In the genomic region with DNA sequence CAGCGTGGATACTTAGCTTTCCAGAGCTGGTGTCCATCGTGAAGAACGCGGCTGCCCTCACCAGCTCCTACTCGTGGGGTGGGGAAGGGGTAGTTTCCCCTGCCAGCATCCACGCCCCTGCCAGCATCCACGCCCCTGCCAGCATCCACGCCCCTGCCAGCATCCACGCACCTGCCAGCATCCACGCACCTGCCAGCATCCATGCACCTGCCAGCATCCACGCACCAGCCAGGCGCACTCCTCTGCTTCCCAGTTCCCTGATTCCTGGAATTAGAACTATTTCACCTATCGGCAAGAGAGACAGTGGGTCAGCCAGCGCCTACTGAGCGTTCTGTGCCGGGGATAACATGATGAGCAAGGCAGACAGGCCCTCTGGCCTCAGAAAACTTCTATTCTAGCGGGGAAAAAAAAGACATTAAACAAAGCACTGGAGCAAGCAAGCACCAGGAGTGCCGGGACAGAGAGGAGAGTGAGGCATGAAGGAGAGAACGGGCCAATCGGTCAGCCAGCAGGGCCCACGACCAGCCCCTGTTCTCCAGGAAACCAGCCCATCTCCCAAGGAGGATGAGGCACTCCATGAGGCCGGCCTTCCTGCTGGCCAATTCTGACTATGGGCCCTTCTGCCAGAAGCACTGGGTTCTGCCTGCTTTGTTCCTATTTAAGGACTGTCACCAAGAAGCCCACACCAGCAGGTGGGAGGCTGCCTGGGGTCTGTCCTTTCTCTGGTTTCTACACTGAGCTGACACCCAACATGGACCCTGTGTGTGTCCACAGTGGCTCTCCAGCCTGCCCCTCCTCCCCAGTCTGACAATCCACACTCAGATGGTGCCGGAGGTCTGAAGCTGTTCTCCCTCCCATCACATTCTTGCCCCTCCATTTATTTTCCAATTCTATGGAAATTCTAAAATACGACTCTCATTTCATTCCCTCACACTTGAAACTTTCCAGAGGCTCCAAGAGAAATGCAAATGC, we compare ENCODE assay signal across 19 cellular contexts.
A peak's percentile ranks its signal among the peaks of the same experiment; 100 is the strongest.
DNase-seq lines count a peak whose midpoint lies in the region; ATAC-seq, FAIRE-seq and TF ChIP-seq lines count a peak whose summit lies in the region.
"Had no signal": no experiment of that assay in that cellular context is flagged by ENCODE, and none has a peak within 500 bp of the region (broad histone marks: within the 10 kb centered on the region; RNA-seq: fewer than 3 reads in every experiment).

No MANE protein-coding gene starts in this region.

- no peaks in the 10 kb centered on the region for H3K27me3 ChIP-seq in lung (ENCODE audit: control insufficient read depth, insufficient read depth)
- peaks cover 0 to 19% (median 0%) of the 10 kb centered on the region in 7 donors for H3K27me3 ChIP-seq in spleen (replicated peaks in 1 of 7)

- H3K27ac ChIP-seq in lung (ENCODE audit: low read depth in 1 of 2, low read length in 1 of 2): no peak overlapping the region
- H3K27ac ChIP-seq in spleen: no peak overlapping the region
- H3K27ac ChIP-seq: 22Rv1, HL-60 had no signal

- ATAC-seq in lung (ENCODE audit: insufficient read depth, low FRiP score): no peak
- ATAC-seq: CD8-positive, alpha-beta T cell; HCT116 had no signal

- TF ChIP-seq CTCF in lung (IDR thresholded peaks at IDR 0.05; ENCODE audit: control extremely low read depth, extremely low read depth) (no peak), spleen (IDR thresholded peaks at IDR 0.05 in 8 of 11, conservative IDR thresholded peaks at IDR 0.05 in 3 of 11) (no peak)

- H3K4me3 ChIP-seq in lung: no peak overlapping the region
- no peak overlapping the region for H3K4me3 ChIP-seq in spleen

- TF ChIP-seq POLR2A in spleen (IDR thresholded peaks at IDR 0.05): no peak

- no peak for FAIRE-seq in frontal cortex (lab: Jason Lieb, UNC)
- FAIRE-seq: D721Med, G401.6, GM12891 had no signal

- peaks cover 0 to 19% of the 10 kb centered on the region in 2 donors for H3K9me3 ChIP-seq in lung (ENCODE audit: control insufficient read depth in 2 of 2, insufficient read depth in 1 of 2, low read length in 1 of 2)
- H3K9me3 ChIP-seq in spleen: peaks cover 0 to 21% (median 0%) of the 10 kb centered on the region in 8 donors

- H3K36me3 ChIP-seq in lung (ENCODE audit: control insufficient read depth in 2 of 2, insufficient read depth in 2 of 2, low read length in 2 of 2) (no peaks in the 10 kb centered on the region), spleen (no peaks in the 10 kb centered on the region)

- intact Hi-C loops in spleen (cut with DNase I; ENCODE audit: low total_unique reads): no loop called here

- 85 to 90% methylated on average over 24 of the region's 24 CpGs for WGBS in lung, 2 donors
- 86 to 87% (median 86%) methylated on average over 24 of the region's 24 CpGs for WGBS in spleen, 5 donors

- DNase-seq in NCI-H748 (lab: John Stamatoyannopoulos, UW; ENCODE audit: unreplicated experiment): peak; percentile 30
- no peak for DNase-seq in NCI-H748 treated with DMSO at 0.1 percent for 48 hours (lab: John Stamatoyannopoulos, UW)
- peak; percentile 25 for DNase-seq in ecto neural progenitor cell (ENCODE audit: low spot score)
- peak; percentile 25 for DNase-seq in lung (ENCODE audit: low spot score)
- peak; percentile 54 for DNase-seq in spleen
- DNase-seq in frontal cortex (ENCODE audit: low spot score in 2 of 2): no peak
- no peak for DNase-seq in HPDE6-E6E7 (ENCODE audit: extremely low spot score)
- no peak for DNase-seq in midbrain (lab: John Stamatoyannopoulos, UW)
- DNase-seq: COR-L47, DMS153, DMS79 treated with DMSO at 0.1 percent for 48 hours, EL had no signal

- no peaks in the 10 kb centered on the region for H3K4me1 ChIP-seq in lung (ENCODE audit: control insufficient read depth in 2 of 2, insufficient read depth in 2 of 2, low read length in 2 of 2)
- H3K4me1 ChIP-seq in spleen: no peaks in the 10 kb centered on the region

Comparison
In these comparisons a context has a peak if more than half of its experiments do, and no peak if none do; other contexts are left out.
1. DNase-seq: peak in NCI-H748 (single experiment), ecto neural progenitor cell (single experiment), lung (single experiment) and spleen (single experiment); none in NCI-H748 treated with DMSO at 0.1 percent for 48 hours (single experiment), frontal cortex (0 of 2), HPDE6-E6E7 (single experiment) and midbrain (single experiment).